Comparison of ENCODE assay signal across 8 cellular contexts in genomic region chr4:7761720-7762119, GRCh38.
DNase-seq lines count a peak whose midpoint lies in the region; ATAC-seq and TF ChIP-seq lines count a peak whose summit lies in the region.

No MANE protein-coding gene starts in this region.

- no peaks in the 10 kb centered on the region for H3K4me1 Mint-ChIP-seq in MCF 10A (ENCODE audit: insufficient read depth, unreplicated experiment)

- CTCF ChIA-PET in AG04450 (lab: Charles Lee) (interaction anchor here (0.8 to 2.4 kb wide), 7 partner anchors 9 to 226 kb away, joined by 3 to 25 read pairs (median 4); no protein-coding TSS in a partner anchor), MCF 10A (lab: Yijun Ruan, JAX) (interaction anchor here (0.5 to 1.1 kb wide), 8 partner anchors 8 to 549 kb away, joined by 3 to 5 read pairs (median 4); no protein-coding TSS in a partner anchor)

- no peak overlapping the region for H3K4me3 ChIP-seq in AG04450 (ENCODE audit: low read depth, low read length)
- no peak overlapping the region for H3K4me3 ChIP-seq in HL-60 (replicated peaks; ENCODE audit: insufficient read depth, low read length)

- H3K27ac Mint-ChIP-seq in MCF 10A (ENCODE audit: low read depth, unreplicated experiment): no peak overlapping the region

- ATAC-seq in GM18909 (IDR thresholded peaks at IDR 0.05; ENCODE audit: poor library complexity, unreplicated experiment) (peak; percentile 77), GM18517 (IDR thresholded peaks at IDR 0.05; ENCODE audit: unreplicated experiment) (no peak)

- H3K27ac ChIP-seq in AG04450 (ENCODE audit: low read depth, low read length): no peak overlapping the region
- no peak overlapping the region for H3K27ac ChIP-seq in HL-60 (replicated peaks)

- H3K9me3 Mint-ChIP-seq in MCF 10A (ENCODE audit: unreplicated experiment): no peaks in the 10 kb centered on the region

- no TSS peak for BruUV-seq in MCF 10A (replicated peaks; lab: Mats Ljungman, UMichigan)

- intact Hi-C loops in MCF 10A (cut with micrococcal nuclease): no loop called here

- peaks cover 23% of the 10 kb centered on the region for H3K36me3 Mint-ChIP-seq in MCF 10A (ENCODE audit: insufficient read depth, unreplicated experiment)

- TF ChIP-seq CTCF in AG04450 (IDR thresholded peaks at IDR 0.05; ENCODE audit: low read depth, low read length) (peak; percentile 74), HL-60 (IDR thresholded peaks at IDR 0.05; ENCODE audit: insufficient read depth, low read length) (peak; percentile 23), MCF 10A (IDR thresholded peaks at IDR 0.05; ENCODE audit: unreplicated experiment) (peak; percentile 41)

- H3K27me3 ChIP-seq in AG04450 (ENCODE audit: control insufficient read depth, insufficient read depth, low read length) (no peaks in the 10 kb centered on the region), HL-60 (ENCODE audit: insufficient read depth, poor library complexity, severe bottlenecking) (peaks cover 8% of the 10 kb centered on the region)

- DNase-seq in AG04450 (ENCODE audit: low read depth, low spot score) (no peak), HL-60 (ENCODE audit: low read depth in 1 of 2, low spot score in 1 of 2) (peak; percentile 5 to 32), UCSD-AML1 (lab: John Stamatoyannopoulos, UW; ENCODE audit: unreplicated experiment) (peak; percentile 59), MCF 10A (ENCODE audit: unreplicated experiment) (peak; percentile 28), islet precursor cell (peak; percentile 82)
- peak; percentile 60 for DNase-seq in stimulated activated CD4-positive, alpha-beta T cell treated with anti-CD3 and anti-CD28 coated beads, Interleukin-4, amount 100 ng/mL, for 1 hour

- POLR2A ChIA-PET in AG04450 (lab: Yijun Ruan, JAX) (no interaction called here), MCF 10A (lab: Yijun Ruan, JAX) (no interaction called here)

- H3K4me3 Mint-ChIP-seq in MCF 10A (ENCODE audit: unreplicated experiment): no peak overlapping the region

- H3K9me3 ChIP-seq in AG04450 (ENCODE audit: control insufficient read depth, insufficient read depth, low read length): no peaks in the 10 kb centered on the region

- H3K27me3 Mint-ChIP-seq in MCF 10A (ENCODE audit: insufficient read depth, unreplicated experiment): no peaks in the 10 kb centered on the region

Comparison
In these comparisons a context has a peak if more than half of its experiments do, and no peak if none do; other contexts are left out.
1. CTCF ChIP-seq: peak in every context shown above with its lines; median percentile 74 in AG04450; 41 in MCF 10A; 23 in HL-60.